Comparison of ENCODE assay signal across 19 cellular contexts in the genomic region with DNA sequence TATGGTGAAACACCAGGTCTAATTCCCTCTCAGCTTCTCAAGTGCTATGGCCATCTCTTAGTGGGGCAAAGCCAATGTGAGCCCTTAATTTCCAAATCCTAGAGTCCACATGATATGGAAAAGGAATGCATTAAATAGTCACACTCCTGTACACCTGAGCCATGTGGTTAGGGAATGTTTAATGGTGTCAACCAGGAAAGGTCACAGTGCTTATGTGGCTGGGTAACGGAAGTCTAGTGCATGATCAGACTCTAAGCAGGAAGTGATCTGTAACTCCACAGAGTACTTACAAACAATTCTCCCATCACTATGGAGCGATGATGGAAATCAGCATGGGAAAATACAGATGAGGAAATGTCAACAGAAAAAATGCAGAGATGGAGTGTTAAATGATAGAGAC.
DNase-seq lines count a peak whose midpoint lies in the region; ATAC-seq and TF ChIP-seq lines count a peak whose summit lies in the region.
"Had no signal": no experiment of that assay in that cellular context is flagged by ENCODE, and none has a peak within 500 bp of the region (broad histone marks: within the 10 kb centered on the region; RNA-seq: fewer than 3 reads in every experiment).

No MANE protein-coding gene starts in this region.

- no peak overlapping the region for H2BK5ac ChIP-seq in mesendoderm (ENCODE audit: low read length)

- H2AK5ac ChIP-seq in mesendoderm (ENCODE audit: low read length): no peak overlapping the region

- H2BK15ac ChIP-seq in mesendoderm (replicated peaks; ENCODE audit: low read depth): no peak overlapping the region

- H3K36me3 ChIP-seq in mesendoderm (ENCODE audit: control insufficient read depth, insufficient read depth, low read length) (no peaks in the 10 kb centered on the region), adrenal gland (replicated peaks in 1 of 2) (no peaks in the 10 kb centered on the region)

- H3K23ac ChIP-seq in mesendoderm (ENCODE audit: low read length): no peak overlapping the region

- no peak overlapping the region for H3K18ac ChIP-seq in mesendoderm (ENCODE audit: low read length)

- no peaks in the 10 kb centered on the region for H3K79me1 ChIP-seq in mesendoderm (ENCODE audit: low read length)

- no peak overlapping the region for H3K56ac ChIP-seq in mesendoderm (ENCODE audit: low read length)

- intact Hi-C loops in adrenal gland (cut with DNase I): loop anchor here in 1 of 2 donors (5.0 kb wide), 1 partner anchor 153 kb away; no protein-coding TSS in a partner anchor

- H3K27ac ChIP-seq in mesendoderm (ENCODE audit: low read depth, low read length) (no peak overlapping the region), adrenal gland (no peak overlapping the region)
- H3K27ac ChIP-seq: C4-2B, GM23248, KMS-11 had no signal

- no peak overlapping the region for H2BK120ac ChIP-seq in mesendoderm (ENCODE audit: low read depth, low read length)

- H3K4ac ChIP-seq in mesendoderm (ENCODE audit: low read depth, low read length): no peak overlapping the region

- H3K9ac ChIP-seq in mesendoderm (ENCODE audit: low read length): no peak overlapping the region
- H3K9ac ChIP-seq: GM23248, KMS-11 had no signal

- H3K9me3 ChIP-seq in adrenal gland (replicated peaks in 1 of 3): peaks cover 0 to 4% (median 0%) of the 10 kb centered on the region in 3 donors

- no peak overlapping the region for H3K4me3 ChIP-seq in mesendoderm (ENCODE audit: low read length)
- no peak overlapping the region for H3K4me3 ChIP-seq in adrenal gland
- H3K4me3 ChIP-seq: GM23248 had no signal

- DNase-seq in DMS53 (lab: John Stamatoyannopoulos, UW) (peak; percentile 80), NCI-H69 (lab: John Stamatoyannopoulos, UW) (peak; percentile 30), kidney tubule cell (ENCODE audit: low spot score) (peak; percentile 64), mesendoderm (no peak), adrenal gland (no peak)
- no peak for DNase-seq in activated CD4-positive, alpha-beta T cell treated with anti-CD3 and anti-CD28 coated beads for 48 hours
- DNase-seq: Caco-2; CD8-positive, alpha-beta T cell; GM23248; H9; MM.1S; NCI-H2029 treated with DMSO at 0.1 percent for 48 hours; NCI-H2227 treated with DMSO at 0.1 percent for 48 hours; NCI-H82; SHP77 treated with DMSO at 0.1 percent for 48 hours; T-helper 1 cell had no signal

- TF ChIP-seq CTCF in adrenal gland (IDR thresholded peaks at IDR 0.05): no peak

- H3K27me3 ChIP-seq in mesendoderm (ENCODE audit: insufficient read depth, low read length, poor library complexity) (no peaks in the 10 kb centered on the region), adrenal gland (no peaks in the 10 kb centered on the region)

- H3K79me2 ChIP-seq in mesendoderm (ENCODE audit: control insufficient read depth, insufficient read depth, low read length): no peaks in the 10 kb centered on the region

- H4K8ac ChIP-seq in mesendoderm (ENCODE audit: low read depth, low read length): no peak overlapping the region

- H3K4me2 ChIP-seq in mesendoderm (ENCODE audit: low read length): no peak overlapping the region
- H3K4me2 ChIP-seq: KMS-11 had no signal

- H4K5ac ChIP-seq in mesendoderm (ENCODE audit: low read length): no peak overlapping the region

- H3K4me1 ChIP-seq in mesendoderm (ENCODE audit: control insufficient read depth, low read depth, low read length): no peaks in the 10 kb centered on the region
- H3K4me1 ChIP-seq in adrenal gland (replicated peaks in 1 of 2): peaks cover 0 to 7% of the 10 kb centered on the region in 2 donors

- no peak for ATAC-seq in HG02884 (IDR thresholded peaks at IDR 0.05; ENCODE audit: unreplicated experiment)
- ATAC-seq: CD8-positive, alpha-beta T cell had no signal

- no peak for TF ChIP-seq POLR2A in adrenal gland (IDR thresholded peaks at IDR 0.05)

- no CpG with 5 or more reads among the region's 2 CpGs for WGBS in mesendoderm (ENCODE audit: extremely low coverage, insufficient coverage, low lambda C conversion rate)
- WGBS in adrenal gland, 4 donors: 87 to 96% (median 95%) methylated on average over 2 of the region's 2 CpGs

Comparison
In these comparisons a context has a peak if more than half of its experiments do, and no peak if none do; other contexts are left out.
1. DNase-seq: peak in DMS53 (single experiment), NCI-H69 (single experiment) and kidney tubule cell (single experiment); none in mesendoderm (single experiment), adrenal gland (0 of 7) and activated CD4-positive, alpha-beta T cell treated with anti-CD3 and anti-CD28 coated beads for 48 hours (single experiment).